ENCODE assay signal across 10 cellular contexts in genomic region chr2:13056259-13056843, GRCh38.
DNase-seq lines count a peak whose midpoint lies in the region; ATAC-seq, FAIRE-seq and TF ChIP-seq lines count a peak whose summit lies in the region.
"Had no signal": no experiment of that assay in that cellular context is flagged by ENCODE, and none has a peak within 500 bp of the region (broad histone marks: within the 10 kb centered on the region; RNA-seq: fewer than 3 reads in every experiment).

No MANE protein-coding gene starts in this region.

- DNase-seq in left ventricle myocardium inferior (no peak), cardiac septum (ENCODE audit: low spot score) (no peak), OCI-M1 (lab: John Stamatoyannopoulos, UW) (peak; percentile 63), fibroblast of villous mesenchyme (ENCODE audit: low read depth) (peak; percentile 10), urothelium cell line (ENCODE audit: low spot score) (peak; percentile 26)
- DNase-seq in activated CD8-positive, alpha-beta memory T cell treated with anti-CD3 and anti-CD28 coated beads, Interleukin-2, amount 10 ng/mL, durations not matched to agents 7 days and 5 days, result no peak
- DNase-seq: stimulated activated naive CD8-positive, alpha-beta T cell treated with anti-CD3 and anti-CD28 coated beads, Interleukin-15, Interleukin-2, amounts not matched to agents 100 U/mL and 50 U/mL, for 24 hours had no signal

- H3K27ac ChIP-seq in left ventricle myocardium inferior (replicated peaks), result no peak overlapping the region

- no peak overlapping the region for H3K27ac Mint-ChIP-seq in activated CD8-positive, alpha-beta memory T cell treated with anti-CD3 and anti-CD28 coated beads, Interleukin-2, amount 10 ng/mL, durations not matched to agents 7 days and 5 days
- H3K27ac Mint-ChIP-seq: memory B cell had no signal

- H3K36me3 ChIP-seq in left ventricle myocardium inferior, result no peaks in the 10 kb centered on the region

- TF ChIP-seq CTCF in left ventricle myocardium inferior (IDR thresholded peaks at IDR 0.05; ENCODE audit: borderline replicate concordance) (peak; percentile 63), fibroblast of villous mesenchyme (IDR thresholded peaks at IDR 0.05; ENCODE audit: insufficient read depth, low read depth, low read length) (peak; percentile 45)

- H3K9me3 Mint-ChIP-seq in activated CD8-positive, alpha-beta memory T cell treated with anti-CD3 and anti-CD28 coated beads, Interleukin-2, amount 10 ng/mL, durations not matched to agents 7 days and 5 days (ENCODE audit: low read depth), result no peaks in the 10 kb centered on the region
- H3K9me3 Mint-ChIP-seq: memory B cell had no signal

- no peak overlapping the region for H3K4me3 Mint-ChIP-seq in activated CD8-positive, alpha-beta memory T cell treated with anti-CD3 and anti-CD28 coated beads, Interleukin-2, amount 10 ng/mL, durations not matched to agents 7 days and 5 days
- H3K4me3 Mint-ChIP-seq: memory B cell had no signal

- no peaks in the 10 kb centered on the region for H3K4me1 Mint-ChIP-seq in activated CD8-positive, alpha-beta memory T cell treated with anti-CD3 and anti-CD28 coated beads, Interleukin-2, amount 10 ng/mL, durations not matched to agents 7 days and 5 days
- H3K4me1 Mint-ChIP-seq: memory B cell had no signal

- H3K36me3 Mint-ChIP-seq in activated CD8-positive, alpha-beta memory T cell treated with anti-CD3 and anti-CD28 coated beads, Interleukin-2, amount 10 ng/mL, durations not matched to agents 7 days and 5 days, result no peaks in the 10 kb centered on the region
- H3K36me3 Mint-ChIP-seq: memory B cell had no signal

- no peak for FAIRE-seq in urothelium cell line (lab: Jason Lieb, UNC)

- H3K27me3 Mint-ChIP-seq in activated CD8-positive, alpha-beta memory T cell treated with anti-CD3 and anti-CD28 coated beads, Interleukin-2, amount 10 ng/mL, durations not matched to agents 7 days and 5 days, result peaks cover 9% of the 10 kb centered on the region

- H3K27me3 ChIP-seq in left ventricle myocardium inferior (ENCODE audit: low read depth), result no peaks in the 10 kb centered on the region

- ATAC-seq in HG03565 (IDR thresholded peaks at IDR 0.05; ENCODE audit: unreplicated experiment), result no peak
- ATAC-seq in GM18907 (IDR thresholded peaks at IDR 0.05; ENCODE audit: unreplicated experiment), result no peak
- no peak for ATAC-seq in activated CD8-positive, alpha-beta memory T cell treated with anti-CD3 and anti-CD28 coated beads, Interleukin-2, amount 10 ng/mL, durations not matched to agents 7 days and 5 days
- ATAC-seq: stimulated activated naive CD8-positive, alpha-beta T cell treated with anti-CD3 and anti-CD28 coated beads, Interleukin-15, Interleukin-2, amounts not matched to agents 100 U/mL and 50 U/mL, for 24 hours had no signal

- CTCF ChIA-PET in activated CD8-positive, alpha-beta memory T cell treated with anti-CD3 and anti-CD28 coated beads, Interleukin-2, amount 10 ng/mL, durations not matched to agents 7 days and 5 days (lab: Charles Lee), result no interaction called here

- H3K4me3 ChIP-seq in left ventricle myocardium inferior, result no peak overlapping the region
- no peak overlapping the region for H3K4me3 ChIP-seq in fibroblast of villous mesenchyme (ENCODE audit: low read depth, low read length)

- no peaks in the 10 kb centered on the region for H3K4me1 ChIP-seq in left ventricle myocardium inferior

- no peaks in the 10 kb centered on the region for H3K9me3 ChIP-seq in left ventricle myocardium inferior (replicated peaks)

- intact Hi-C loops in left ventricle myocardium inferior (cut with micrococcal nuclease) (no loop called here), cardiac septum (cut with DNase I) (no loop called here)

Comparison
In these comparisons a context has a peak if more than half of its experiments do, and no peak if none do; other contexts are left out.
1. DNase-seq: peak in OCI-M1 (single experiment), fibroblast of villous mesenchyme (single experiment) and urothelium cell line (single experiment); none in left ventricle myocardium inferior (single experiment), cardiac septum (single experiment) and activated CD8-positive, alpha-beta memory T cell treated with anti-CD3 and anti-CD28 coated beads, Interleukin-2, amount 10 ng/mL, durations not matched to agents 7 days and 5 days (single experiment).